Comparison of ENCODE assay signal across 9 cellular contexts in genomic region chr9:6197330-6197729, GRCh38. TPM values are rescaled to one million over a fixed set of nuclear protein-coding genes. Genes with fewer than 3 reads are reported as not detected.
A peak's percentile ranks its signal among the peaks of the same experiment; 100 is the strongest.
DNase-seq lines count a peak whose midpoint lies in the region; ATAC-seq and TF ChIP-seq lines count a peak whose summit lies in the region.
"Had no signal": no experiment of that assay in that cellular context is flagged by ENCODE, and none has a peak within 500 bp of the region (broad histone marks: within the 10 kb centered on the region; RNA-seq: fewer than 3 reads in every experiment).

No MANE protein-coding gene starts in this region.

- no peak overlapping the region for H3K4me2 ChIP-seq in mesendoderm (ENCODE audit: low read length)

- no peaks in the 10 kb centered on the region for H3K36me3 Mint-ChIP-seq in endothelial cell (ENCODE audit: low read depth, unreplicated experiment)
- H3K36me3 Mint-ChIP-seq in CD4-positive, alpha-beta memory T cell: no peaks in the 10 kb centered on the region

- POLR2A ChIA-PET in CD4-positive, alpha-beta memory T cell (lab: Charles Lee; ENCODE audit: partially characterized antibody): no interaction called here

- no peak overlapping the region for H3K9ac ChIP-seq in mesendoderm (ENCODE audit: low read length)

- CTCF ChIA-PET in CD4-positive, alpha-beta memory T cell (lab: Charles Lee; ENCODE audit: partially characterized antibody): no interaction called here

- ATAC-seq in GM18858 (IDR thresholded peaks at IDR 0.05; ENCODE audit: unreplicated experiment): no peak

- H3K27me3 ChIP-seq in mesendoderm (ENCODE audit: insufficient read depth, low read length, poor library complexity): no peaks in the 10 kb centered on the region
- no peaks in the 10 kb centered on the region for H3K27me3 ChIP-seq in CD4-positive, alpha-beta memory T cell (ENCODE audit: insufficient read depth, low read length)

- H3K79me1 ChIP-seq in mesendoderm (ENCODE audit: low read length): no peaks in the 10 kb centered on the region

- intact Hi-C loops in CD4-positive, alpha-beta memory T cell (cut with micrococcal nuclease): no loop called here

- no peak overlapping the region for H3K18ac ChIP-seq in mesendoderm (ENCODE audit: low read length)

- no peak overlapping the region for H3K56ac ChIP-seq in mesendoderm (ENCODE audit: low read length)

- DNase-seq in COLO829 (ENCODE audit: low spot score) (peak; percentile 6), endothelial cell (ENCODE audit: low spot score) (peak; percentile 28), mesendoderm (peak; percentile 63), cerebellum (ENCODE audit: low spot score) (no peak), A172 (ENCODE audit: low spot score) (no peak)
- DNase-seq in CD4-positive, alpha-beta memory T cell: no peak

- H3K27me3 Mint-ChIP-seq in endothelial cell (ENCODE audit: unreplicated experiment): peaks cover 3% of the 10 kb centered on the region
- peaks cover 18 to 21% of the 10 kb centered on the region in 2 donors for H3K27me3 Mint-ChIP-seq in CD4-positive, alpha-beta memory T cell

- no peak overlapping the region for H3K4me3 Mint-ChIP-seq in endothelial cell (ENCODE audit: unreplicated experiment)
- no peak overlapping the region for H3K4me3 Mint-ChIP-seq in CD4-positive, alpha-beta memory T cell

- no CpG with 5 or more reads among the region's 3 CpGs for WGBS in mesendoderm (ENCODE audit: extremely low coverage, insufficient coverage, low lambda C conversion rate)

- no peak overlapping the region for H4K8ac ChIP-seq in mesendoderm (ENCODE audit: low read depth, low read length)

- H3K4me3 ChIP-seq in mesendoderm (ENCODE audit: low read length): no peak overlapping the region
- H3K4me3 ChIP-seq in CD4-positive, alpha-beta memory T cell (ENCODE audit: low read length in 2 of 2): no peak overlapping the region

- H3K23ac ChIP-seq in mesendoderm (ENCODE audit: low read length): no peak overlapping the region

- no peak overlapping the region for H2AK5ac ChIP-seq in mesendoderm (ENCODE audit: low read length)

- no peak overlapping the region for H2BK5ac ChIP-seq in mesendoderm (ENCODE audit: low read length)

- peaks cover 41% of the 10 kb centered on the region for H3K4me1 Mint-ChIP-seq in endothelial cell (ENCODE audit: unreplicated experiment)
- no peaks in the 10 kb centered on the region for H3K4me1 Mint-ChIP-seq in CD4-positive, alpha-beta memory T cell

- H3K4me1 ChIP-seq in mesendoderm (ENCODE audit: control insufficient read depth, low read depth, low read length): no peaks in the 10 kb centered on the region
- H3K4me1 ChIP-seq in CD4-positive, alpha-beta memory T cell (ENCODE audit: insufficient read depth, low read length): no peaks in the 10 kb centered on the region

- no peak overlapping the region for H2BK120ac ChIP-seq in mesendoderm (ENCODE audit: low read depth, low read length)

- H4K5ac ChIP-seq in mesendoderm (ENCODE audit: low read length): no peak overlapping the region

- H3K79me2 ChIP-seq in mesendoderm (ENCODE audit: control insufficient read depth, insufficient read depth, low read length): no peaks in the 10 kb centered on the region

- no peaks in the 10 kb centered on the region for H3K9me3 Mint-ChIP-seq in endothelial cell (ENCODE audit: unreplicated experiment)
- H3K9me3 Mint-ChIP-seq in CD4-positive, alpha-beta memory T cell: peaks cover 0 to 1% (median 0%) of the 10 kb centered on the region in 8 donors

- no peaks in the 10 kb centered on the region for H3K9me3 ChIP-seq in CD4-positive, alpha-beta memory T cell (ENCODE audit: control insufficient read depth in 1 of 2, low read length in 2 of 2)
- H3K9me3 ChIP-seq: neutrophil had no signal

- H3K4ac ChIP-seq in mesendoderm (ENCODE audit: low read depth, low read length): no peak overlapping the region

- H2BK15ac ChIP-seq in mesendoderm (replicated peaks; ENCODE audit: low read depth): no peak overlapping the region

- H3K36me3 ChIP-seq in mesendoderm (ENCODE audit: control insufficient read depth, insufficient read depth, low read length): no peaks in the 10 kb centered on the region
- no peaks in the 10 kb centered on the region for H3K36me3 ChIP-seq in CD4-positive, alpha-beta memory T cell (ENCODE audit: insufficient read depth, low read length)
- H3K36me3 ChIP-seq: neutrophil had no signal

- H3K27ac Mint-ChIP-seq in endothelial cell (ENCODE audit: unreplicated experiment): peak overlapping the region; percentile 98
- H3K27ac Mint-ChIP-seq in CD4-positive, alpha-beta memory T cell: no peak overlapping the region

- TF ChIP-seq CTCF in LNCAP (IDR thresholded peaks at IDR 0.05) (peak; percentile 66), endothelial cell (IDR thresholded peaks at IDR 0.05; ENCODE audit: unreplicated experiment) (peak; percentile 53)

- no peak overlapping the region for H3K27ac ChIP-seq in mesendoderm (ENCODE audit: low read depth, low read length)
- H3K27ac ChIP-seq in CD4-positive, alpha-beta memory T cell (ENCODE audit: low read depth, low read length): no peak overlapping the region
- H3K27ac ChIP-seq: neutrophil had no signal

RNA-seq across cellular contexts. Expression of gene IL33, which starts 18.3 kb away (rescaled TPM):
- total RNA-seq in endothelial cell (ENCODE audit: unreplicated experiment) (0.31 TPM), cerebellum (10.3 TPM)
- polyA plus RNA-seq in mesendoderm (2013, experiment 1 of 2): 0.32 TPM
- polyA plus RNA-seq in mesendoderm (2013, experiment 2 of 2): 0.36 TPM
- not detected for total RNA-seq in CD4-positive, alpha-beta memory T cell
- not detected for polyA plus RNA-seq in CD4-positive, alpha-beta memory T cell
- total RNA-seq in A172 (2014; rRNA removed; shearing (Covaris generic)): not detected in 2 replicates

Comparison
In these comparisons a context has a peak if more than half of its experiments do, and no peak if none do; other contexts are left out.
1. DNase-seq: peak in COLO829 (single experiment), endothelial cell (single experiment) and mesendoderm (single experiment); none in cerebellum (single experiment), CD4-positive, alpha-beta memory T cell (0 of 5) and A172 (single experiment).